In genomic region chrX:123673813-123674212, GRCh38 we compare ENCODE assay signal across 26 cellular contexts. TPM values are rescaled to one million over a fixed set of nuclear protein-coding genes. Genes with fewer than 3 reads are reported as not detected.
A peak's percentile ranks its signal among the peaks of the same experiment; 100 is the strongest.
DNase-seq lines count a peak whose midpoint lies in the region; ATAC-seq, FAIRE-seq and TF ChIP-seq lines count a peak whose summit lies in the region.
"Had no signal": no experiment of that assay in that cellular context is flagged by ENCODE, and none has a peak within 500 bp of the region (broad histone marks: within the 10 kb centered on the region; RNA-seq: fewer than 3 reads in every experiment).

No MANE protein-coding gene starts in this region.

- H3K27me3 ChIP-seq in adipocyte (replicated peaks; ENCODE audit: control insufficient read depth, insufficient read depth, low read length) (no peaks in the 10 kb centered on the region), pancreas (no peaks in the 10 kb centered on the region)
- H3K27me3 ChIP-seq: neutrophil had no signal

- H3K27ac Mint-ChIP-seq in activated CD4-positive, alpha-beta T cell treated with anti-CD3 and anti-CD28 coated beads, Interleukin-2, amount 10 ng/mL, durations not matched to agents 24 days and 14 days, result peak overlapping the region; percentile 17
- H3K27ac Mint-ChIP-seq: B cell, type B pancreatic cell had no signal

- no peak overlapping the region for H3K27ac ChIP-seq in pancreas
- H3K27ac ChIP-seq: neutrophil had no signal

- H3K4me1 ChIP-seq in adipocyte (ENCODE audit: control insufficient read depth, insufficient read depth, low read length), result no peaks in the 10 kb centered on the region
- no peaks in the 10 kb centered on the region for H3K4me1 ChIP-seq in pancreas

- intact Hi-C loops in activated CD4-positive, alpha-beta T cell treated with anti-CD3 and anti-CD28 coated beads, Interleukin-2, amount 10 ng/mL, durations not matched to agents 24 days and 14 days (cut with micrococcal nuclease), result no loop called here
- intact Hi-C loops in pancreas (cut with DNase I), result no loop called here

- H3K27me3 Mint-ChIP-seq in activated CD4-positive, alpha-beta T cell treated with anti-CD3 and anti-CD28 coated beads, Interleukin-2, amount 10 ng/mL, durations not matched to agents 24 days and 14 days, result no peaks in the 10 kb centered on the region
- H3K27me3 Mint-ChIP-seq: B cell, type B pancreatic cell had no signal

- peaks cover 3% of the 10 kb centered on the region for H3K4me1 Mint-ChIP-seq in activated CD4-positive, alpha-beta T cell treated with anti-CD3 and anti-CD28 coated beads, Interleukin-2, amount 10 ng/mL, durations not matched to agents 24 days and 14 days
- H3K4me1 Mint-ChIP-seq: B cell had no signal

- H3K9ac ChIP-seq in adipocyte (ENCODE audit: low read length), result no peak overlapping the region

- peak; percentile 39 for FAIRE-seq in pancreas (lab: Jason Lieb, UNC)
- FAIRE-seq: endothelial cell of umbilical vein had no signal

- H3K9me3 ChIP-seq in adipocyte (ENCODE audit: control insufficient read depth, low read length) (no peaks in the 10 kb centered on the region), pancreas (no peaks in the 10 kb centered on the region)
- H3K9me3 ChIP-seq: neutrophil had no signal

- H3K4me3 ChIP-seq in adipocyte (ENCODE audit: low read length), result no peak overlapping the region
- H3K4me3 ChIP-seq in pancreas, result no peak overlapping the region

- 54 to 88% methylated on average over 1 of the region's 1 CpG for WGBS in pancreas, 2 donors

- peaks cover 17% of the 10 kb centered on the region for H3K36me3 ChIP-seq in adipocyte (ENCODE audit: control insufficient read depth, insufficient read depth, low read length, severe bottlenecking)
- H3K36me3 ChIP-seq in pancreas, result no peaks in the 10 kb centered on the region

- H3K9me3 Mint-ChIP-seq in activated CD4-positive, alpha-beta T cell treated with anti-CD3 and anti-CD28 coated beads, Interleukin-2, amount 10 ng/mL, durations not matched to agents 24 days and 14 days, result peaks cover 3% of the 10 kb centered on the region
- H3K9me3 Mint-ChIP-seq: type B pancreatic cell had no signal

- peaks cover 42% of the 10 kb centered on the region for H3K36me3 Mint-ChIP-seq in activated CD4-positive, alpha-beta T cell treated with anti-CD3 and anti-CD28 coated beads, Interleukin-2, amount 10 ng/mL, durations not matched to agents 24 days and 14 days (ENCODE audit: low read depth)

- no peak overlapping the region for H3K4me3 Mint-ChIP-seq in activated CD4-positive, alpha-beta T cell treated with anti-CD3 and anti-CD28 coated beads, Interleukin-2, amount 10 ng/mL, durations not matched to agents 24 days and 14 days
- H3K4me3 Mint-ChIP-seq: B cell, type B pancreatic cell had no signal

- no peak for DNase-seq in activated CD4-positive, alpha-beta T cell treated with anti-CD3 and anti-CD28 coated beads, Interleukin-2, amount 10 ng/mL, durations not matched to agents 24 days and 14 days
- no peak for DNase-seq in activated CD4-positive, alpha-beta T cell treated with anti-CD3 and anti-CD28 coated beads, Interleukin-2, amount 50 U/mL, for 1 hour
- peak; percentile 11 for DNase-seq in adipocyte (ENCODE audit: low read depth)
- DNase-seq in pancreas, result no peak
- DNase-seq in stimulated activated CD8-positive, alpha-beta memory T cell treated with anti-CD3 and anti-CD28 coated beads, Interleukin-4, amount 100 ng/mL, for 48 hours, result no peak
- DNase-seq: activated CD4-positive, CD25-positive, alpha-beta regulatory T cell; activated naive CD4-positive, alpha-beta T cell; amygdala; dermis blood vessel endothelial cell; DMS79; glutamatergic neuron; H7; NCI-H1048; NCI-H1694 treated with DMSO at 0.1 percent for 48 hours; NCI-H2171 treated with DMSO at 0.1 percent for 48 hours; NCI-H524 treated with DMSO at 0.1 percent for 48 hours; NK-92 treated with Interleukin-12 subunit alpha and Interleukin-12 subunit beta, amount 100 ng/mL, for 24 hours; SHP77 treated with DMSO at 0.1 percent for 48 hours; SW 1271 had no signal

- TF ChIP-seq CTCF in pancreas (IDR thresholded peaks at IDR 0.05), result no peak

- ATAC-seq in GM18909 (IDR thresholded peaks at IDR 0.05; ENCODE audit: poor library complexity, unreplicated experiment) (peak; percentile 52), pancreas (no peak), GM19397 (IDR thresholded peaks at IDR 0.05; ENCODE audit: unreplicated experiment) (no peak), GM18520 (IDR thresholded peaks at IDR 0.05; ENCODE audit: unreplicated experiment) (no peak)

RNA-seq across cellular contexts. Expression of gene THOC2, which starts 59.0 kb away (rescaled TPM):
- 91.2 and 96.7 TPM in 2 replicates for total RNA-seq in activated CD4-positive, alpha-beta T cell treated with anti-CD3 and anti-CD28 coated beads, Interleukin-2, amount 10 ng/mL, durations not matched to agents 24 days and 14 days
- 10 to 100 TPM; 18.9 to 39.5 (median 25.3) TPM for total RNA-seq in pancreas
- polyA plus RNA-seq in pancreas, result 10 to 100 TPM; 21.9 to 52.6 TPM
